ENCODE assay signal across 17 cellular contexts in the genomic region with DNA sequence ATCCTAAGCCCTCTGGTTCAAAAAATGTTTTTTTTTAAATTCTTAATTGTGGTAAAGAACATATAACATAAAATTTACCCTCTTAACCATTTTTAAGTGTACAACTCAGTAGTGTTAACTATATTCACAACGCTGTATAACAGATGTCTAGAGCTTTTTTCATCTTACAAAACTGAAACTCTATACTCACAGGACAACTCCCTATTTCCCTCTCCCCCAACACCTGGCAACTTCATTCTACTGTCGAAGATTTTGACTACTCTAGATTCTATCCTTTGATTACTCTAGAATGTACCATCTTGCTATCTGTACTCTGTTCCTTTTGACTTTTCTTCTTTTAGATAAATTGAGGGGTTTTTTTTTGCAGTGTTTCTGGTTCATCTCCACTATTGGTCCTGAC.
DNase-seq lines count a peak whose midpoint lies in the region; ATAC-seq, FAIRE-seq and TF ChIP-seq lines count a peak whose summit lies in the region.
"Had no signal": no experiment of that assay in that cellular context is flagged by ENCODE, and none has a peak within 500 bp of the region (broad histone marks: within the 10 kb centered on the region; RNA-seq: fewer than 3 reads in every experiment).

No MANE protein-coding gene starts in this region.

- H3K4me1 ChIP-seq in astrocyte (ENCODE audit: insufficient read depth, low read length): peaks cover 18% of the 10 kb centered on the region
- peaks cover 5% of the 10 kb centered on the region; the same call in 1 of the 2 replicates for H3K4me1 ChIP-seq in PC-9 (replicated peaks; ENCODE audit: insufficient read depth)
- H3K4me1 ChIP-seq: prostate gland had no signal

- no peak overlapping the region for H3K9ac ChIP-seq in astrocyte (ENCODE audit: low read length)

- H3K27ac ChIP-seq in astrocyte (ENCODE audit: low read depth, low read length) (peak overlapping the region; percentile 19), PC-9 (no peak overlapping the region)
- H3K27ac ChIP-seq: prostate gland had no signal

- no TSS peak for BruUV-seq in PC-9 (replicated peaks; lab: Mats Ljungman, UMichigan)

- H4K20me1 ChIP-seq in astrocyte (ENCODE audit: insufficient read depth, low read length) (peaks cover 11% of the 10 kb centered on the region), PC-9 (ENCODE audit: insufficient read depth) (no peaks in the 10 kb centered on the region)

- H3K4me3 ChIP-seq in astrocyte (ENCODE audit: insufficient read depth, low read depth, low read length) (no peak overlapping the region), PC-9 (no peak overlapping the region)
- H3K4me3 ChIP-seq: K562, mucosa of descending colon, prostate gland had no signal

- H2AFZ ChIP-seq in astrocyte (ENCODE audit: low read depth, low read length): no peak overlapping the region
- no peak overlapping the region for H2AFZ ChIP-seq in PC-9

- POLR2A ChIA-PET in PC-9 (lab: Charles Lee; ENCODE audit: unreplicated experiment): no interaction called here

- no peaks in the 10 kb centered on the region for H3K27me3 Mint-ChIP-seq in stimulated activated naive CD8-positive, alpha-beta T cell treated with anti-CD3 and anti-CD28 coated beads, Interleukin-15, amount 100 ng/mL, for 72 hours
- H3K27me3 Mint-ChIP-seq in astrocyte (ENCODE audit: low read depth, unreplicated experiment): no peaks in the 10 kb centered on the region
- H3K27me3 Mint-ChIP-seq: activated naive CD8-positive, alpha-beta T cell treated with anti-CD3 and anti-CD28 coated beads, Interleukin-2, amount 10 ng/mL, durations not matched to agents 7 days and 5 days had no signal

- no peaks in the 10 kb centered on the region for H3K9me2 ChIP-seq in PC-9 (ENCODE audit: insufficient read depth)

- H3K36me3 ChIP-seq in astrocyte (ENCODE audit: insufficient read depth, low read length): no peaks in the 10 kb centered on the region
- H3K36me3 ChIP-seq in PC-9 (ENCODE audit: low read depth): no peaks in the 10 kb centered on the region
- H3K36me3 ChIP-seq: prostate gland had no signal

- TF ChIP-seq CTCF in astrocyte (IDR thresholded peaks at IDR 0.05; ENCODE audit: insufficient read depth, low read depth, low read length) (no peak), PC-9 (conservative IDR thresholded peaks at IDR 0.05) (no peak)

- H3K4me2 ChIP-seq in astrocyte (ENCODE audit: low read length): peak overlapping the region; percentile 82
- no peak overlapping the region for H3K4me2 ChIP-seq in PC-9

- FAIRE-seq in astrocyte (lab: Jason Lieb, UNC): no peak
- FAIRE-seq: K562 had no signal

- peaks cover 61% of the 10 kb centered on the region for H3K4me1 Mint-ChIP-seq in stimulated activated naive CD8-positive, alpha-beta T cell treated with anti-CD3 and anti-CD28 coated beads, Interleukin-15, amount 100 ng/mL, for 72 hours
- H3K4me1 Mint-ChIP-seq in astrocyte (ENCODE audit: low read depth, unreplicated experiment): peaks cover 33% of the 10 kb centered on the region

- ATAC-seq in stimulated activated naive CD8-positive, alpha-beta T cell treated with anti-CD3 and anti-CD28 coated beads, Interleukin-15, Interleukin-2, amounts not matched to agents 100 U/mL and 50 U/mL, for 24 hours: peak; percentile 7
- ATAC-seq in stimulated activated naive CD8-positive, alpha-beta T cell treated with anti-CD3 and anti-CD28 coated beads, Interleukin-15, amount 100 ng/mL, for 72 hours: no peak
- peak; percentile 53 for ATAC-seq in HG02938 (IDR thresholded peaks at IDR 0.05; ENCODE audit: unreplicated experiment)
- ATAC-seq: K562 had no signal

- peaks cover 6% of the 10 kb centered on the region; the same call in 1 of the 2 replicates for H3F3A ChIP-seq in PC-9 (ENCODE audit: insufficient read depth, low read depth)

- intact Hi-C loops in PC-9 (cut with micrococcal nuclease; ENCODE audit: unreplicated experiment): no loop called here

- H3K27me3 ChIP-seq in astrocyte (ENCODE audit: insufficient read depth, low read length) (no peaks in the 10 kb centered on the region), PC-9 (ENCODE audit: insufficient read depth, low read depth) (no peaks in the 10 kb centered on the region)

- CTCF ChIA-PET in PC-9 (lab: Charles Lee): no interaction called here

- peak overlapping the region in 1 of 2 donors; percentile 32 for H3K4me3 Mint-ChIP-seq in stimulated activated naive CD8-positive, alpha-beta T cell treated with anti-CD3 and anti-CD28 coated beads, Interleukin-15, amount 100 ng/mL, for 72 hours
- no peak overlapping the region for H3K4me3 Mint-ChIP-seq in astrocyte (ENCODE audit: unreplicated experiment)
- H3K4me3 Mint-ChIP-seq: activated naive CD8-positive, alpha-beta T cell treated with anti-CD3 and anti-CD28 coated beads, Interleukin-2, amount 10 ng/mL, durations not matched to agents 7 days and 5 days had no signal

- no peak overlapping the region for H3K27ac Mint-ChIP-seq in stimulated activated naive CD8-positive, alpha-beta T cell treated with anti-CD3 and anti-CD28 coated beads, Interleukin-15, amount 100 ng/mL, for 72 hours
- no peak overlapping the region for H3K27ac Mint-ChIP-seq in astrocyte (ENCODE audit: unreplicated experiment)
- H3K27ac Mint-ChIP-seq: activated naive CD8-positive, alpha-beta T cell treated with anti-CD3 and anti-CD28 coated beads, Interleukin-2, amount 10 ng/mL, durations not matched to agents 7 days and 5 days had no signal

- H3K9me3 ChIP-seq in astrocyte (ENCODE audit: insufficient read depth, low read depth, low read length) (no peaks in the 10 kb centered on the region), PC-9 (ENCODE audit: insufficient read depth, low read depth) (no peaks in the 10 kb centered on the region)
- H3K9me3 ChIP-seq: mucosa of descending colon, prostate gland had no signal

- H3K36me3 Mint-ChIP-seq in astrocyte (ENCODE audit: low read depth, unreplicated experiment): peaks cover 12% of the 10 kb centered on the region

- H3K9me3 Mint-ChIP-seq in stimulated activated naive CD8-positive, alpha-beta T cell treated with anti-CD3 and anti-CD28 coated beads, Interleukin-15, amount 100 ng/mL, for 72 hours: no peaks in the 10 kb centered on the region
- H3K9me3 Mint-ChIP-seq in astrocyte (ENCODE audit: unreplicated experiment): peaks cover 2% of the 10 kb centered on the region
- H3K9me3 Mint-ChIP-seq: activated naive CD8-positive, alpha-beta T cell treated with anti-CD3 and anti-CD28 coated beads, Interleukin-2, amount 10 ng/mL, durations not matched to agents 7 days and 5 days had no signal

- DNase-seq in stimulated activated naive CD8-positive, alpha-beta T cell treated with anti-CD3 and anti-CD28 coated beads, Interleukin-15, Interleukin-2, amounts not matched to agents 100 U/mL and 50 U/mL, for 24 hours: no peak
- no peak for DNase-seq in stimulated activated naive CD8-positive, alpha-beta T cell treated with anti-CD3 and anti-CD28 coated beads, Interleukin-15, amount 100 ng/mL, for 72 hours
- DNase-seq in astrocyte (ENCODE audit: low read depth) (no peak), PC-9 (no peak), anterior cingulate cortex (lab: John Stamatoyannopoulos, UW) (no peak), superior temporal gyrus (ENCODE audit: extremely low spot score) (no peak), NCI-H2029 treated with DMSO at 0.1 percent for 48 hours (lab: John Stamatoyannopoulos, UW) (no peak)
- DNase-seq: activated naive CD8-positive, alpha-beta T cell treated with anti-CD3 and anti-CD28 coated beads, Interleukin-2, amount 10 ng/mL, durations not matched to agents 7 days and 5 days; cerebellar nuclear complex; DMS53; glutamatergic neuron; kidney; mucosa of descending colon; NCI-H1694 had no signal

- H3K79me2 ChIP-seq in astrocyte (ENCODE audit: insufficient read depth, low read length) (peaks cover 19% of the 10 kb centered on the region), PC-9 (ENCODE audit: low read depth) (no peaks in the 10 kb centered on the region)
